8 cellular contexts compared by ENCODE assay signal in genomic region chr12:49043856-49044258, GRCh38. TPM values are rescaled to one million over a fixed set of nuclear protein-coding genes. Genes with fewer than 3 reads are reported as not detected.
DNase-seq lines count a peak whose midpoint lies in the region; ATAC-seq and TF ChIP-seq lines count a peak whose summit lies in the region.

No MANE protein-coding gene starts in this region.

- TF ChIP-seq CTCF in NB4 (IDR thresholded peaks at IDR 0.05; ENCODE audit: low read depth, low read length) (peak; percentile 95), left lung (IDR thresholded peaks at IDR 0.05) (peak; percentile 39 to 67)

- no peak for TF ChIP-seq POLR2A in NB4 (IDR thresholded peaks at IDR 0.05; ENCODE audit: extremely low read depth, insufficient read length)

- peak; percentile 41 for DNase-seq in G401 (ENCODE audit: low spot score)
- DNase-seq in NB4 (ENCODE audit: low read depth): peak; percentile 85
- peak in 33 of 61 donors; percentile 3 to 61 (median 31) for DNase-seq in caudate nucleus (lab: John Stamatoyannopoulos, UW)
- peak; percentile 64 to 91 for DNase-seq in left lung
- DNase-seq in stimulated activated CD8-positive, alpha-beta memory T cell treated with anti-CD3 and anti-CD28 coated beads, Interleukin-15, amount 100 ng/mL, for 1 hour (ENCODE audit: low read depth): peak; percentile 67
- no peak for DNase-seq in GOT3 (lab: John Stamatoyannopoulos, UW)

- ATAC-seq in activated CD4-positive, CD25-positive, alpha-beta regulatory T cell treated with anti-CD3 and anti-CD28 coated beads, Interleukin-2, amount 50 U/mL, for 24 hours: peak; percentile 78 to 83
- peak; percentile 58 for ATAC-seq in left lung
- ATAC-seq in HG02981 (IDR thresholded peaks at IDR 0.05; ENCODE audit: unreplicated experiment): no peak

- H3K27ac ChIP-seq in caudate nucleus (ENCODE audit: low read depth, low read length) (no peak overlapping the region), left lung (no peak overlapping the region)

- peaks cover 6 to 100% of the 10 kb centered on the region in 2 donors for H3K36me3 ChIP-seq in left lung

- H3K4me1 ChIP-seq in left lung: no peaks in the 10 kb centered on the region

- intact Hi-C loops in left lung (cut with DNase I): no loop called here

- H3K27me3 ChIP-seq in left lung: no peaks in the 10 kb centered on the region

- H3K9me3 ChIP-seq in left lung: no peaks in the 10 kb centered on the region

- H3K4me3 ChIP-seq in NB4 (ENCODE audit: low read depth, low read length): no peak overlapping the region
- H3K4me3 ChIP-seq in left lung: no peak overlapping the region

- in situ Hi-C loops in G401 (cut with HindIII; ENCODE audit: low sequenced_read_pairs): no loop called here

RNA-seq across cellular contexts. Expression of gene KMT2D, which starts 16.7 kb away (rescaled TPM):
- total RNA-seq in G401 (2014; rRNA removed; shearing (Covaris generic)): 13.8 and 18.6 TPM in 2 replicates
- 100 to 1,000 TPM in 1 of 2 donors, 10 to 100 TPM in 1; 81.2 to 110 TPM for total RNA-seq in left lung

RNA-seq across cellular contexts. Expression of gene PRKAG1, which starts 25.3 kb away (rescaled TPM):
- total RNA-seq in G401 (2014; rRNA removed; shearing (Covaris generic)): 63.5 and 71.2 TPM in 2 replicates
- 10 to 100 TPM; 48.4 to 62.7 TPM for total RNA-seq in left lung

RNA-seq across cellular contexts. Expression of gene RHEBL1, which starts 25.9 kb away (rescaled TPM):
- 2.5 and 3.5 TPM in 2 replicates for total RNA-seq in G401 (2014; rRNA removed; shearing (Covaris generic))
- 1 to 10 TPM in 1 of 2 donors, under 1 TPM in 1; 0.71 to 1.1 TPM for total RNA-seq in left lung

RNA-seq across cellular contexts. Expression of gene DDN, which starts 44.7 kb away (rescaled TPM):
- 2.3 and 5.2 TPM in 2 replicates for total RNA-seq in G401 (2014; rRNA removed; shearing (Covaris generic))
- under 1 TPM; 0.06 to 0.08 TPM for total RNA-seq in left lung

RNA-seq across cellular contexts. Expression of gene DHH, which starts 50.7 kb away (rescaled TPM):
- 0.06 TPM in 1 of 2 replicates, not detected in the other for total RNA-seq in G401 (2014; rRNA removed; shearing (Covaris generic))
- 1 to 10 TPM; 2.0 to 2.9 TPM for total RNA-seq in left lung
